27 cellular contexts compared by ENCODE assay signal in the genomic region with DNA sequence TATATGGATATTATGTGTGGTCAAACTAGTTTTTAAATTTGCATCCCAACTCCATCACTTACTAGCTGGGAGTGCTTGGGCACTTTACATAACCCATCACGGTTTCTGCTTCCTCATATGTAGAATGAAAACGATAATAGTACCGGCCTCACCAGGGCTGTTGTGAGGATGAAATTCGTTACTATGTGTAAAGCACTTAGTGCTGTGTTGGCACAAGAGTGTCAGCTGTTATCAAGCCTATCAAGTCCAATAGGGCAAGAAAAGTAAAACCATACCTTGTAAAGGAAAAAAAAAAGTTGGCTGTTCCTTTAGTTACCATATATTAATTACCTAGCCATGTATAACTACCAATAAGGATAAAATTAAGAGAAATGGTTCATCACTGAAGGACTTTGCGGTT.
"Had no signal": no experiment of that assay in that cellular context is flagged by ENCODE, and none has a peak within 500 bp of the region (broad histone marks: within the 10 kb centered on the region; RNA-seq: fewer than 3 reads in every experiment).

No MANE protein-coding gene starts in this region.

- H3K27me3 Mint-ChIP-seq: activated CD8-positive, alpha-beta T cell treated with anti-CD3 and anti-CD28 coated beads for 36 hours; activated naive CD8-positive, alpha-beta T cell; activated T-helper 17 cell treated with anti-CD3 and anti-CD28 coated beads, Interleukin-2, amount 50 U/mL, for 72 hours; central memory CD8-positive, alpha-beta T cell; dendritic cell treated with granulocyte-macrophage colony-stimulating factor and Interleukin-4, amounts not matched to agents 40 ng/mL and 50 ng/mL, for 4 days had no signal

- ATAC-seq: activated CD8-positive, alpha-beta T cell treated with anti-CD3 and anti-CD28 coated beads for 36 hours; activated T-cell treated with anti-CD3 and anti-CD28 coated beads, Interleukin-2, amount 50 U/mL, for 4 hours; activated T-helper 17 cell treated with anti-CD3 and anti-CD28 coated beads, Interleukin-2, amount 50 U/mL, for 72 hours; esophagus mucosa had no signal

- H3K9me3 Mint-ChIP-seq: activated CD8-positive, alpha-beta T cell treated with anti-CD3 and anti-CD28 coated beads for 36 hours; activated T-cell treated with anti-CD3 and anti-CD28 coated beads, Interleukin-2, amount 50 U/mL, for 4 hours; activated T-helper 17 cell treated with anti-CD3 and anti-CD28 coated beads, Interleukin-2, amount 50 U/mL, for 72 hours; central memory CD8-positive, alpha-beta T cell; dendritic cell treated with granulocyte-macrophage colony-stimulating factor and Interleukin-4, amounts not matched to agents 40 ng/mL and 50 ng/mL, for 4 days; endodermal cell had no signal

- H3K27me3 ChIP-seq: brain microvascular endothelial cell, dorsolateral prefrontal cortex had no signal

- H3K4me3 ChIP-seq: coronary artery, dorsolateral prefrontal cortex had no signal

- H3K27ac Mint-ChIP-seq: activated CD8-positive, alpha-beta T cell treated with anti-CD3 and anti-CD28 coated beads for 36 hours; dendritic cell treated with granulocyte-macrophage colony-stimulating factor and Interleukin-4, amounts not matched to agents 40 ng/mL and 50 ng/mL, for 4 days; endodermal cell had no signal

- H3K27ac ChIP-seq: brain microvascular endothelial cell, coronary artery had no signal

- DNase-seq: activated CD4-positive, alpha-beta T cell treated with anti-CD3 and anti-CD28 coated beads for 48 hours; activated CD4-positive, alpha-beta T cell treated with anti-CD3 and anti-CD28 coated beads, Interleukin-2, amount 50 U/mL, for 1 hour; activated CD4-positive, alpha-beta T cell treated with anti-CD3 and anti-CD28 coated beads, Interleukin-2, amount 50 U/mL, for 48 hours; activated CD4-positive, CD25-positive, alpha-beta regulatory T cell; activated CD4-positive, CD25-positive, alpha-beta regulatory T cell treated with anti-CD3 and anti-CD28 coated beads, Interleukin-2, amount 50 U/mL, for 72 hours; activated CD8-positive, alpha-beta memory T cell treated with anti-CD3 and anti-CD28 coated beads for 24 hours; activated CD8-positive, alpha-beta T cell treated with anti-CD3 and anti-CD28 coated beads for 36 hours; activated effector memory CD4-positive, alpha-beta T cell treated with Interleukin-2 at 50 U/mL for 16 hours; activated gamma-delta T cell treated with Interleukin-2 at 50 U/mL for 16 hours; activated naive CD4-positive, alpha-beta T cell treated with anti-CD3 and anti-CD28 coated beads, Interleukin-2, amount 50 U/mL, for 16 hours; activated naive CD4-positive, alpha-beta T cell treated with Interleukin-2 at 50 U/mL for 16 hours; activated T-cell treated with anti-CD3 and anti-CD28 coated beads, Interleukin-2, amount 50 U/mL, for 4 hours; amniotic stem cell; anterior cingulate cortex; brain microvascular endothelial cell; dorsolateral prefrontal cortex; effector memory CD4-positive, alpha-beta T cell; endodermal cell; foreskin fibroblast; head of caudate nucleus; T-helper 2 cell had no signal

- H3K4me3 Mint-ChIP-seq: activated CD8-positive, alpha-beta T cell treated with anti-CD3 and anti-CD28 coated beads for 36 hours; activated naive CD8-positive, alpha-beta T cell; activated T-cell treated with anti-CD3 and anti-CD28 coated beads, Interleukin-2, amount 50 U/mL, for 4 hours; activated T-helper 17 cell treated with anti-CD3 and anti-CD28 coated beads, Interleukin-2, amount 50 U/mL, for 72 hours; central memory CD8-positive, alpha-beta T cell; dendritic cell treated with granulocyte-macrophage colony-stimulating factor and Interleukin-4, amounts not matched to agents 40 ng/mL and 50 ng/mL, for 4 days; endodermal cell had no signal

- H3K36me3 ChIP-seq: brain microvascular endothelial cell had no signal
